Comparison of ENCODE assay signal across 30 cellular contexts in the genomic region with DNA sequence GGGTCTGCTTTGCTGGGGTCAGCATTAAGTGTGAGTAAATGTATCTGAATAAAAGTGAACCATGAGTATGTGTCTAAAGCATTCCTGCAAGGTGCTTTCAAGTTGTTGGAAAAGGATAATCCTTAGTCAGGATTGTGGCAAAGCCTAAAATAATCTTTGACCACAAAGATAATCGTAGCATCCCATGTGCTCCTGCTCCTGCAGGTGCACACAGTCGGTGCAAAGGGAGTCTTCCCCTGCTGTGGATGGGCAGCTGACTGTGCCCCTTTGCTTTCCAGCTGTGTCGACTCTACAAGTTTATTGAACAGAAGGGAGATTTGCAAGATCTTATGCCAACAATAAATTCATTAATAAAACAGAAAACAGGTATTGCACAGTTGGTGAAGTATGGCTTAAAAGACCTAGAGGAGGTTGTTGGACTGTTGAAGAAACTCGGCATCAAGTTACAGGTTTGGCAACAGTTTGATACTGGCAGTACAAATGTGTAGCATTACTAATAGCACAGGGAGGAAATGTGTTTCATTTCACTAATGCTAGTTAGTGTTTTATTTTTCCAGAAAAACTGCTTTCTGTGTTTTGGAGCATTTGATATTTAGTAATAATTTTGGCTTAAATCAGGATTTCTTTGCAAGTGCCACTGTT. TPM values are rescaled to one million over a fixed set of nuclear protein-coding genes. Genes with fewer than 3 reads are reported as not detected.
A peak's percentile ranks its signal among the peaks of the same experiment; 100 is the strongest.
DNase-seq lines count a peak whose midpoint lies in the region; ATAC-seq and TF ChIP-seq lines count a peak whose summit lies in the region.
"Had no signal": no experiment of that assay in that cellular context is flagged by ENCODE, and none has a peak within 500 bp of the region (broad histone marks: within the 10 kb centered on the region; RNA-seq: fewer than 3 reads in every experiment).

No MANE protein-coding gene starts in this region.

- H3K27me3 ChIP-seq in RWPE2 (ENCODE audit: insufficient read depth, poor library complexity, severe bottlenecking) (no peaks in the 10 kb centered on the region), gastrocnemius medialis (no peaks in the 10 kb centered on the region)
- H3K27me3 ChIP-seq: brain microvascular endothelial cell, uterus had no signal

- ATAC-seq in RWPE2 (ENCODE audit: low read depth) (0 out of 3 replicates have a peak, but pooled peaks have one; percentile 29), gastrocnemius medialis (peak; percentile 91 to 98), GM19023 (IDR thresholded peaks at IDR 0.05; ENCODE audit: unreplicated experiment) (no peak)
- ATAC-seq: left lobe of liver; stimulated activated naive CD8-positive, alpha-beta T cell treated with anti-CD3 and anti-CD28 coated beads, Interleukin-15, amount 100 ng/mL, for 72 hours had no signal

- intact Hi-C loops in gastrocnemius medialis (cut with DNase I; ENCODE audit: low total_unique reads): no loop called here

- H3K9me3 ChIP-seq in RWPE2 (ENCODE audit: severe bottlenecking) (peaks cover 19% of the 10 kb centered on the region), gastrocnemius medialis (peaks cover 0 to 4% (median 0%) of the 10 kb centered on the region in 3 donors)
- H3K9me3 ChIP-seq: uterus had no signal

- DNase-seq in NCI-H2107 treated with DMSO at 0.1 percent for 48 hours (lab: John Stamatoyannopoulos, UW; ENCODE audit: unreplicated experiment) (peak; percentile 7), NCI-H2107 (lab: John Stamatoyannopoulos, UW) (no peak), RWPE2 (ENCODE audit: low spot score) (no peak), fibroblast of mammary gland (ENCODE audit: low read depth) (peak; percentile 75), gastrocnemius medialis (no peak), COLO668 (lab: John Stamatoyannopoulos, UW; ENCODE audit: unreplicated experiment) (no peak)
- DNase-seq in stimulated activated CD4-positive, alpha-beta T cell treated with anti-CD3 and anti-CD28 coated beads, Interleukin-15, amount 100 ng/mL, for 24 hours: no peak
- DNase-seq: activated CD4-positive, alpha-beta T cell treated with anti-CD3 and anti-CD28 coated beads, Interleukin-2, amount 10 ng/mL, durations not matched to agents 24 days and 14 days; activated gamma-delta T cell; activated naive CD8-positive, alpha-beta T cell treated with anti-CD3 and anti-CD28 coated beads, Interleukin-2, amount 10 ng/mL, durations not matched to agents 7 days and 5 days; activated T-cell treated with anti-CD3 and anti-CD28 coated beads, Interleukin-2, amount 50 U/mL, for 24 hours; brain microvascular endothelial cell; CD8-positive, alpha-beta memory T cell; hippocampal formation; immature natural killer cell; KBM-7; mesenchymal stem cell; MV-4-11; naive B cell; NCI-H146; NCI-H510A treated with DMSO at 0.1 percent for 48 hours; SHP77; stimulated activated CD8-positive, alpha-beta memory T cell treated with anti-CD3 and anti-CD28 coated beads, Interleukin-4, amount 100 ng/mL, for 48 hours; stimulated activated naive CD8-positive, alpha-beta T cell treated with anti-CD3 and anti-CD28 coated beads, Interleukin-15, amount 100 ng/mL, for 72 hours; T-helper 9 cell; uterus; WERI-Rb-1 had no signal

- no peak for TF ChIP-seq POLR2A in gastrocnemius medialis (IDR thresholded peaks at IDR 0.05)

- no peak overlapping the region for H3K27ac ChIP-seq in RWPE2 (ENCODE audit: poor library complexity, severe bottlenecking)
- H3K27ac ChIP-seq in gastrocnemius medialis: peak overlapping the region in 3 of 4 donors; percentile 19 to 44 (median 37)
- H3K27ac ChIP-seq: brain microvascular endothelial cell, skin epidermis, uterus, WERI-Rb-1 had no signal

- H3K4me1 ChIP-seq in RWPE2 (ENCODE audit: insufficient read depth, poor library complexity, severe bottlenecking) (no peaks in the 10 kb centered on the region), gastrocnemius medialis (peaks cover 6 to 15% of the 10 kb centered on the region in 2 donors)
- H3K4me1 ChIP-seq: uterus had no signal

- no peak for TF ChIP-seq CTCF in RWPE2 (IDR thresholded peaks at IDR 0.05; ENCODE audit: poor library complexity, severe bottlenecking)
- no peak for TF ChIP-seq CTCF in fibroblast of mammary gland (conservative IDR thresholded peaks at IDR 0.05; ENCODE audit: control insufficient read depth, insufficient read depth, low read depth, low read length)
- no peak for TF ChIP-seq CTCF in gastrocnemius medialis (IDR thresholded peaks at IDR 0.05 in 4 of 5, conservative IDR thresholded peaks at IDR 0.05 in 1 of 5)

- in situ Hi-C loops in gastrocnemius medialis (cut with MboI; ENCODE audit: low sequenced_read_pairs in 4 of 4): no loop called here

- H3K4me3 ChIP-seq in RWPE2 (ENCODE audit: severe bottlenecking) (no peak overlapping the region), fibroblast of mammary gland (ENCODE audit: control insufficient read depth, low read depth, low read length) (no peak overlapping the region), gastrocnemius medialis (no peak overlapping the region)
- H3K4me3 ChIP-seq: skin epidermis, uterus had no signal

- peaks cover 92% of the 10 kb centered on the region for H3K36me3 ChIP-seq in RWPE2 (ENCODE audit: low read depth)
- peaks cover 0 to 69% of the 10 kb centered on the region in 2 donors for H3K36me3 ChIP-seq in gastrocnemius medialis
- H3K36me3 ChIP-seq: uterus had no signal

RNA-seq across cellular contexts. Expression of a gene that starts 22.6 kb away (rescaled TPM):
- total RNA-seq in gastrocnemius medialis: 100 to 1,000 TPM; 180 to 244 (median 208) TPM

Comparison
In these comparisons a context has a peak if more than half of its experiments do, and no peak if none do; other contexts are left out.
1. DNase-seq: peak in NCI-H2107 treated with DMSO at 0.1 percent for 48 hours (single experiment) and fibroblast of mammary gland (single experiment); none in NCI-H2107 (single experiment), RWPE2 (single experiment), gastrocnemius medialis (0 of 2), stimulated activated CD4-positive, alpha-beta T cell treated with anti-CD3 and anti-CD28 coated beads, Interleukin-15, amount 100 ng/mL, for 24 hours (single experiment) and COLO668 (single experiment).